ENCODE assay signal across 18 cellular contexts in the genomic region with DNA sequence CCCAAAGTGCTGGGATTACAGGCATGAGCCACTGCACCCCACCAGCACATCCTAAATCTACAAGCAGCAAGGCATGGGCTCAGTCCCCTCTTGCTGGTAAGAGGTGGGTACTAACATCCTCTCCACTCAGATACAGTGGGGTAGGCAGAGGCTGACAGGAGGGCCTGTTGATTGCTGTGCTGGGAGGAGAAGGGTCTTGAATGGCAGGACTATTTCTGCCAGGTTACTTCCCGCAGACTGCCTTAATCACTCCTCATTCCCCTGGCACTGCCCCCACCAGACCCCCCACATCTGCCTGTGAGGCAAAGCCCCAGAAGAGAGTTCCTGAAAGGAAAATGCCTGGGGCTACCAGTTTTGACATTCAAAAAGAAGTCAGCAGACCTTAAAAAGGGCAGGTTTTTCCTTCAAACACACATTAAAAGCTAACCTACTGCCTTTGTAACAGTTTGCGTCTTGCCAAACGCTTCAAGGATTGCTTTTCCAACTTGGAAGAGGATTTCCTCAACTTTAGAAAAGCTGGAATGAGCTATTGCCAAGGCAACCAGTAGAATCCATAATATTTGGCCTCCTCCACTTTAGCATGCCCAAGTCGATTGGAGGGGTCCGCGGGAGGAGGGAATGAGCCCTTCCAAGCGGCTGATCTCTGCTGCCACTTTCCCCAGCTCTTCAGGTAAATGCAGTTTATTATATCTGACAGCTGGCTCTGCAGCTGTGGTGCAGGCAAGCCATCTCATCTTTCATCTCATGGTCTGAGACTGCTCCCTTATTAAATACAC.
DNase-seq lines count a peak whose midpoint lies in the region; ATAC-seq, FAIRE-seq and TF ChIP-seq lines count a peak whose summit lies in the region.
"Had no signal": no experiment of that assay in that cellular context is flagged by ENCODE, and none has a peak within 500 bp of the region (broad histone marks: within the 10 kb centered on the region; RNA-seq: fewer than 3 reads in every experiment).

No MANE protein-coding gene starts in this region.

- 30% methylated on average over 7 of the region's 7 CpGs; no CpG with 5 or more reads in 1 of the 2 experiments for WGBS in H1 (ENCODE audit: extremely low coverage in 1 of 2, insufficient coverage in 1 of 2, insufficient read length in 1 of 2, insufficient replicate concordance in 2 of 2, low coverage in 1 of 2, low lambda C conversion rate in 2 of 2, missing lambda C conversion rate in 1 of 2), 2 experiments

- no peaks in the 10 kb centered on the region for H4K20me1 ChIP-seq in H1 (replicated peaks in 1 of 2; ENCODE audit: control insufficient read depth in 1 of 2, insufficient read depth in 2 of 2, low read length in 2 of 2)
- no peaks in the 10 kb centered on the region for H4K20me1 ChIP-seq in osteoblast (ENCODE audit: insufficient read depth, low read length)

- no peak for ATAC-seq in foreskin keratinocyte
- ATAC-seq in GM18520 (IDR thresholded peaks at IDR 0.05; ENCODE audit: unreplicated experiment), result no peak

- DNase-seq in NCI-H2171 (lab: John Stamatoyannopoulos, UW), result peak; percentile 63
- DNase-seq in H1 (ENCODE audit: low read depth in 1 of 2, low spot score in 2 of 2), result peak in 1 of 2 experiments; percentile 39
- DNase-seq in osteoblast (ENCODE audit: insufficient read length, low spot score, missing footprints), result no peak
- DNase-seq in foreskin keratinocyte, result no peak
- no peak for DNase-seq in erythroblast (lab: John Stamatoyannopoulos, UW)
- no peak for DNase-seq in HTR-8/SVneo (ENCODE audit: insufficient read length, low spot score)
- DNase-seq: activated CD8-positive, alpha-beta memory T cell treated with anti-CD3 and anti-CD28 coated beads for 24 hours; amygdala; kidney; NCI-H1436; NCI-H774; nucleus accumbens; RPMI8226; small intestine; WERI-Rb-1 had no signal

- H3K9ac ChIP-seq in HUES48 (ENCODE audit: low read depth, low read length) (no peak overlapping the region), H1 (replicated peaks in 1 of 4; ENCODE audit: extremely low read depth in 1 of 4, low read depth in 3 of 4, low read length in 3 of 4) (no peak overlapping the region)

- H2AFZ ChIP-seq in H1 (ENCODE audit: low read length) (peak overlapping the region; percentile 89), osteoblast (ENCODE audit: low read length) (peak overlapping the region; percentile 12)

- H2BK20ac ChIP-seq in H1 (ENCODE audit: low read length), result no peak overlapping the region

- H4K91ac ChIP-seq in H1 (replicated peaks; ENCODE audit: insufficient read length, low read length), result no peak overlapping the region

- no peak overlapping the region for H2BK15ac ChIP-seq in H1 (ENCODE audit: low read length)

- H3K4me1 ChIP-seq in HUES48 (ENCODE audit: control insufficient read depth, insufficient read depth, low read length) (no peaks in the 10 kb centered on the region), H1 (replicated peaks in 1 of 4; ENCODE audit: control insufficient read depth in 3 of 4, insufficient read depth in 4 of 4, low read length in 3 of 4) (peaks cover 0 to 7% (median 5%) of the 10 kb centered on the region in 4 experiments; a peak in 6 of 7 replicates), osteoblast (ENCODE audit: insufficient read depth, low read length) (peaks cover 6% of the 10 kb centered on the region), foreskin keratinocyte (no peaks in the 10 kb centered on the region)

- TF ChIP-seq RAD21 in H1 (IDR thresholded peaks at IDR 0.05 in 1 of 2, conservative IDR thresholded peaks at IDR 0.05 in 1 of 2; ENCODE audit: low read depth in 2 of 2, low read length in 2 of 2), result no peak

- TF ChIP-seq EP300 in H1 (IDR thresholded peaks at IDR 0.05; ENCODE audit: borderline replicate concordance in 1 of 2, low read depth in 2 of 2, low read length in 2 of 2), result no peak

- H3K27me3 ChIP-seq in HUES48 (ENCODE audit: control insufficient read depth, insufficient read depth, low read length) (no peaks in the 10 kb centered on the region), H1 (replicated peaks in 1 of 4; ENCODE audit: control insufficient read depth in 3 of 4, extremely low read depth in 1 of 4, insufficient read depth in 3 of 4, low read length in 3 of 4) (no peaks in the 10 kb centered on the region), osteoblast (ENCODE audit: insufficient read depth, low read length) (no peaks in the 10 kb centered on the region), foreskin keratinocyte (peaks cover 11% of the 10 kb centered on the region)

- H3K27ac ChIP-seq in HUES48 (ENCODE audit: low read depth, low read length) (peak overlapping the region; percentile 28), H1 (ENCODE audit: low read depth, low read length) (0 out of 2 replicates have a peak overlapping the region, but pooled peaks have one; percentile 15), osteoblast (ENCODE audit: low read depth, low read length) (no peak overlapping the region), foreskin keratinocyte (no peak overlapping the region)
- H3K27ac ChIP-seq: thoracic aorta, WERI-Rb-1 had no signal

- no peak overlapping the region for H3K4ac ChIP-seq in H1 (replicated peaks; ENCODE audit: insufficient read length, low read depth, low read length)

- H3K79me2 ChIP-seq in H1 (ENCODE audit: control insufficient read depth in 1 of 2, insufficient read depth in 2 of 2, low read length in 2 of 2) (no peaks in the 10 kb centered on the region), osteoblast (ENCODE audit: insufficient read depth, low read length) (no peaks in the 10 kb centered on the region)

- TF ChIP-seq POLR2A in H1 (IDR thresholded peaks at IDR 0.05; ENCODE audit: control extremely low read depth in 1 of 2, low read depth in 2 of 2, low read length in 2 of 2), result no peak
- no peak for TF ChIP-seq POLR2A in erythroblast (IDR thresholded peaks at IDR 0.05; ENCODE audit: low read length)

- FAIRE-seq in H1 (lab: Jason Lieb, UNC), result no peak
- FAIRE-seq in HTR-8/SVneo (lab: Jason Lieb, UNC), result no peak
- FAIRE-seq: kidney, small intestine had no signal

- no peak overlapping the region for H3K56ac ChIP-seq in H1 (replicated peaks; ENCODE audit: insufficient read length, low read depth, low read length)

- CTCF ChIA-PET in H1 (lab: Charles Lee; ENCODE audit: partially characterized antibody), result interaction anchor here (0.7 to 1.8 kb wide), 6 partner anchors 13 to 931 kb away, joined by 3 to 13 read pairs (median 3); no protein-coding TSS in a partner anchor

- H3K4me3 ChIP-seq in HUES48 (ENCODE audit: low read depth, low read length), result no peak overlapping the region
- no peak overlapping the region; a peak in 1 of 8 replicates for H3K4me3 ChIP-seq in H1 (ENCODE audit: extremely low read depth in 1 of 4, insufficient read depth in 2 of 4, low read depth in 3 of 4, low read length in 4 of 4)
- no peak overlapping the region for H3K4me3 ChIP-seq in osteoblast (ENCODE audit: insufficient read depth, low read length)
- H3K4me3 ChIP-seq: thoracic aorta had no signal

- H2AK5ac ChIP-seq in H1 (ENCODE audit: low read depth, low read length), result no peak overlapping the region

- POLR2A ChIA-PET in H1 (lab: Charles Lee; ENCODE audit: partially characterized antibody), result interaction anchor here (0.7 kb wide), 1 partner anchor 45 kb away, joined by 3 read pairs; no protein-coding TSS in a partner anchor

- H3K18ac ChIP-seq in H1 (ENCODE audit: extremely low read depth, low read length), result no peak overlapping the region

- no peaks in the 10 kb centered on the region for H3K23me2 ChIP-seq in H1 (ENCODE audit: low read depth, low read length)

- no peak overlapping the region for H3K23ac ChIP-seq in H1 (ENCODE audit: insufficient read length)

- H2BK5ac ChIP-seq in H1 (ENCODE audit: low read depth, low read length), result 0 out of 2 replicates have a peak overlapping the region, but pooled peaks have one; percentile 8

- H3K14ac ChIP-seq in H1 (ENCODE audit: insufficient read length), result no peak overlapping the region

- H4K8ac ChIP-seq in H1 (ENCODE audit: extremely low read depth, insufficient read depth, low read length), result no peak overlapping the region

- H3K36me3 ChIP-seq in HUES48 (ENCODE audit: control insufficient read depth, insufficient read depth, low read length) (no peaks in the 10 kb centered on the region), H1 (ENCODE audit: control insufficient read depth in 2 of 4, insufficient read depth in 4 of 4, low read length in 3 of 4) (no peaks in the 10 kb centered on the region), osteoblast (ENCODE audit: insufficient read depth, low read length) (no peaks in the 10 kb centered on the region)
- H3K36me3 ChIP-seq: thoracic aorta, WERI-Rb-1 had no signal

- no peak for TF ChIP-seq CTCF in H1 (IDR thresholded peaks at IDR 0.05; ENCODE audit: control extremely low read depth in 1 of 3, insufficient read depth in 1 of 3, low read depth in 1 of 3, low read length in 3 of 3)
- TF ChIP-seq CTCF in osteoblast (IDR thresholded peaks at IDR 0.05; ENCODE audit: extremely low read depth, low read depth, low read length), result no peak
- no peak for TF ChIP-seq CTCF in foreskin keratinocyte (conservative IDR thresholded peaks at IDR 0.05)

- no peaks in the 10 kb centered on the region for H3K9me3 ChIP-seq in HUES48 (ENCODE audit: control insufficient read depth, insufficient read depth, low read length)
- no peaks in the 10 kb centered on the region for H3K9me3 ChIP-seq in H1 (ENCODE audit: insufficient read depth in 2 of 2, low read depth in 1 of 2, low read length in 1 of 2)
- no peaks in the 10 kb centered on the region for H3K9me3 ChIP-seq in osteoblast (ENCODE audit: low read depth, low read length)
- H3K9me3 ChIP-seq: thoracic aorta had no signal

- no peak overlapping the region for H4K5ac ChIP-seq in H1 (ENCODE audit: insufficient read length, low read depth, low read length)

- no peaks in the 10 kb centered on the region for H3K79me1 ChIP-seq in H1 (ENCODE audit: low read depth, low read length)

- H2BK12ac ChIP-seq in H1 (ENCODE audit: low read depth, low read length), result no peak overlapping the region

- H2BK120ac ChIP-seq in H1 (replicated peaks; ENCODE audit: low read depth, low read length), result no peak overlapping the region

- H3K4me2 ChIP-seq in H1 (ENCODE audit: insufficient read depth in 1 of 2, low read depth in 2 of 2, low read length in 2 of 2), result peak overlapping the region in 1 of 2 experiments; percentile 42; a peak in 1 of 4 replicates
- H3K4me2 ChIP-seq in osteoblast (ENCODE audit: insufficient read depth, low read length), result no peak overlapping the region

TF ChIP-seq in H1, 55 proteins besides CTCF, POLR2A, EP300 and RAD21:
- no peak for TF ChIP-seq CHD1 (IDR thresholded peaks at IDR 0.05; ENCODE audit: low read depth, low read length)
- no peak for TF ChIP-seq NANOG (IDR thresholded peaks at IDR 0.05; ENCODE audit: insufficient read depth, low read depth, low read length, poor library complexity, severe bottlenecking)
- TF ChIP-seq BCL11A (IDR thresholded peaks at IDR 0.05; ENCODE audit: low read depth in 2 of 2, low read length in 2 of 2), result no peak

Comparison
In these comparisons a context has a peak if more than half of its experiments do, and no peak if none do; other contexts are left out.
1. H3K27ac ChIP-seq: peak in HUES48 (single experiment) and H1 (single experiment); none in osteoblast (single experiment) and foreskin keratinocyte (single experiment).